35 cellular contexts compared by ENCODE assay signal in genomic region chr10:22494007-22494406, GRCh38.
A peak's percentile ranks its signal among the peaks of the same experiment; 100 is the strongest.
DNase-seq lines count a peak whose midpoint lies in the region; ATAC-seq, FAIRE-seq and TF ChIP-seq lines count a peak whose summit lies in the region.
"Had no signal": no experiment of that assay in that cellular context is flagged by ENCODE, and none has a peak within 500 bp of the region (broad histone marks: within the 10 kb centered on the region; RNA-seq: fewer than 3 reads in every experiment).

No MANE protein-coding gene starts in this region.

- H3K4me2 ChIP-seq in K562 (ENCODE audit: insufficient read depth, low read length): no peak overlapping the region
- H3K4me2 ChIP-seq: A549; BLaER1; BLaER1 treated with 17β-estradiol and CSF1 and Interleukin-3, amounts not matched to agents 10 nM and 100 nM had no signal

- TF ChIP-seq EP300 in K562 (IDR thresholded peaks at IDR 0.05; ENCODE audit: low read length) (no peak), esophagus muscularis mucosa (IDR thresholded peaks at IDR 0.05) (no peak)

- H3K27ac ChIP-seq in K562 (ENCODE audit: extremely low read depth, low read depth, low read length): no peak overlapping the region
- H3K27ac ChIP-seq in esophagus muscularis mucosa (replicated peaks in 1 of 4): no peak overlapping the region
- no peak overlapping the region for H3K27ac ChIP-seq in small intestine (ENCODE audit: low read depth in 1 of 2, low read length in 1 of 2)
- no peak overlapping the region for H3K27ac ChIP-seq in foreskin keratinocyte
- no peak overlapping the region for H3K27ac ChIP-seq in left lung
- H3K27ac ChIP-seq: 22Rv1; A549; BLaER1; BLaER1 treated with 17β-estradiol and CSF1 and Interleukin-3, amounts not matched to agents 10 nM and 100 nM; C4-2B had no signal

- TF ChIP-seq CTCF in K562 (IDR thresholded peaks at IDR 0.05 in 2 of 3, conservative IDR thresholded peaks at IDR 0.05 in 1 of 3; ENCODE audit: insufficient read depth in 2 of 3, low read depth in 1 of 3, low read length in 3 of 3): no peak
- TF ChIP-seq CTCF in esophagus muscularis mucosa (IDR thresholded peaks at IDR 0.05): no peak
- no peak for TF ChIP-seq CTCF in foreskin keratinocyte (conservative IDR thresholded peaks at IDR 0.05)
- no peak for TF ChIP-seq CTCF in left lung (IDR thresholded peaks at IDR 0.05)

- H2AFZ ChIP-seq in K562 (ENCODE audit: low read depth, low read length): 0 out of 2 replicates have a peak overlapping the region, but pooled peaks have one; percentile 51

- WGBS in K562 (ENCODE audit: insufficient coverage, low coverage, missing lambda C conversion rate): 19% methylated on average over 3 of the region's 3 CpGs
- WGBS in esophagus muscularis mucosa: 72% methylated on average over 3 of the region's 3 CpGs
- 14 to 50% (median 26%) methylated on average over 3 of the region's 3 CpGs for WGBS in small intestine, 3 donors

- H3K27me3 ChIP-seq in K562 (ENCODE audit: control insufficient read depth in 2 of 2, insufficient read depth in 2 of 2, low read length in 2 of 2) (peaks cover 0 to 4% of the 10 kb centered on the region in 2 experiments; a peak in 1 of 5 replicates), esophagus muscularis mucosa (no peaks in the 10 kb centered on the region), small intestine (ENCODE audit: control insufficient read depth in 2 of 2, insufficient read depth in 2 of 2, low read length in 2 of 2) (no peaks in the 10 kb centered on the region), foreskin keratinocyte (peaks cover 31% of the 10 kb centered on the region), left lung (no peaks in the 10 kb centered on the region)
- H3K27me3 ChIP-seq: BE2C; BLaER1; BLaER1 treated with 17β-estradiol and CSF1 and Interleukin-3, amounts not matched to agents 10 nM and 100 nM had no signal

- ATAC-seq in K562 (0 out of 3 replicates have a peak, but pooled peaks have one; percentile 30), foreskin keratinocyte (no peak), left lung (no peak)
- ATAC-seq: A549; CD8-positive, alpha-beta T cell had no signal

- no TSS peak for BruUV-seq in K562 (replicated peaks; lab: Mats Ljungman, UMichigan)

- no peak overlapping the region for H3K9ac ChIP-seq in K562 (ENCODE audit: insufficient read depth in 1 of 2, low read depth in 2 of 2, low read length in 2 of 2)
- H3K9ac ChIP-seq: BLaER1; BLaER1 treated with 17β-estradiol and CSF1 and Interleukin-3, amounts not matched to agents 10 nM and 100 nM had no signal

- H4K20me1 ChIP-seq in K562 (replicated peaks; ENCODE audit: control insufficient read depth, insufficient read depth, low read length): no peaks in the 10 kb centered on the region
- H4K20me1 ChIP-seq: BLaER1; BLaER1 treated with 17β-estradiol and CSF1 and Interleukin-3, amounts not matched to agents 10 nM and 100 nM had no signal

- no peak overlapping the region for H3K4me3 ChIP-seq in K562
- H3K4me3 ChIP-seq in esophagus muscularis mucosa: no peak overlapping the region
- H3K4me3 ChIP-seq in small intestine (ENCODE audit: low read depth in 1 of 2, low read length in 2 of 2): no peak overlapping the region
- no peak overlapping the region for H3K4me3 ChIP-seq in left lung
- H3K4me3 ChIP-seq: A549; BLaER1; BLaER1 treated with 17β-estradiol and CSF1 and Interleukin-3, amounts not matched to agents 10 nM and 100 nM had no signal

- H3K9me3 ChIP-seq in K562 (replicated peaks; ENCODE audit: control insufficient read depth, insufficient read depth, low read depth, low read length) (no peaks in the 10 kb centered on the region), esophagus muscularis mucosa (no peaks in the 10 kb centered on the region), small intestine (ENCODE audit: control insufficient read depth, low read depth) (no peaks in the 10 kb centered on the region), left lung (no peaks in the 10 kb centered on the region)
- H3K9me3 ChIP-seq: A549; BE2C; BLaER1; BLaER1 treated with 17β-estradiol and CSF1 and Interleukin-3, amounts not matched to agents 10 nM and 100 nM; Caco-2 had no signal

- POLR2A ChIA-PET in K562 (lab: Yijun Ruan, JAX): interaction anchor here (0.6 kb wide), 1 partner anchor 121 kb away, joined by 3 read pairs; no protein-coding TSS in a partner anchor

- H3K9me1 ChIP-seq in K562 (ENCODE audit: control insufficient read depth, insufficient read depth, low read length): no peaks in the 10 kb centered on the region

- intact Hi-C loops in K562 (cut with micrococcal nuclease): no loop called here
- intact Hi-C loops in esophagus muscularis mucosa (cut with DNase I): no loop called here
- intact Hi-C loops in left lung (cut with DNase I): no loop called here

- H3K36me3 ChIP-seq in K562 (ENCODE audit: control insufficient read depth, insufficient read depth, low read length) (no peaks in the 10 kb centered on the region), esophagus muscularis mucosa (no peaks in the 10 kb centered on the region), small intestine (ENCODE audit: control insufficient read depth in 2 of 2, insufficient read depth in 2 of 2, low read length in 2 of 2) (no peaks in the 10 kb centered on the region), left lung (no peaks in the 10 kb centered on the region)
- H3K36me3 ChIP-seq: BE2C; BLaER1; BLaER1 treated with 17β-estradiol and CSF1 and Interleukin-3, amounts not matched to agents 10 nM and 100 nM had no signal

- in situ Hi-C loops in K562 (cut with MboI): no loop called here

- no peak for TF ChIP-seq RAD21 in K562 (CRISPR knock-in tag; conservative IDR thresholded peaks at IDR 0.05 in 1 of 2, IDR thresholded peaks at IDR 0.05 in 1 of 2)

- CTCF ChIA-PET in K562 (lab: Yijun Ruan, JAX; ENCODE audit: low intra/inter-chr PET ratio): no interaction called here

- DNase-seq in K562 (ENCODE audit: extremely low read depth in 1 of 4, low spot score in 3 of 4) (peak in 1 of 4 experiments; percentile 33), erythroblast (lab: John Stamatoyannopoulos, UW) (peak; percentile 56 to 60), esophagus muscularis mucosa (ENCODE audit: extremely low spot score) (peak; percentile 39), small intestine (peak; percentile 64), mucosa of gallbladder (ENCODE audit: low spot score) (no peak), NCI-H510A (lab: John Stamatoyannopoulos, UW) (no peak), foreskin keratinocyte (no peak), left lung (no peak)
- DNase-seq: 8988T; ACHN; AML-193; BE2C; C1 segment of cervical spinal cord; Caco-2; Calu3; CD4-positive, alpha-beta memory T cell; CD4-positive, alpha-beta T cell; CD4-positive, CD25-positive, alpha-beta regulatory T cell; CD8-positive, alpha-beta memory T cell; CD8-positive, alpha-beta T cell; COR-L47; DMS 273 treated with DMSO at 0.1 percent for 48 hours; DMS153; DMS53; DMS79; DMS79 treated with DMSO at 0.1 percent for 48 hours; DND-41; EL had no signal

- no peak for TF ChIP-seq POLR2A in K562 (conservative IDR thresholded peaks at IDR 0.05)
- no peak for TF ChIP-seq POLR2A in erythroblast (IDR thresholded peaks at IDR 0.05; ENCODE audit: low read length)
- TF ChIP-seq POLR2A in esophagus muscularis mucosa (IDR thresholded peaks at IDR 0.05; ENCODE audit: low read depth): no peak

- no peak for FAIRE-seq in K562 (lab: Jason Lieb, UNC)
- FAIRE-seq in small intestine (lab: Jason Lieb, UNC): no peak
- FAIRE-seq: A204.1, A549, D721Med had no signal

- H3K79me2 ChIP-seq in K562 (ENCODE audit: control insufficient read depth, insufficient read depth, low read length): no peaks in the 10 kb centered on the region

- H3K4me1 ChIP-seq in K562 (replicated peaks in 1 of 2; ENCODE audit: control insufficient read depth in 2 of 2, insufficient read depth in 2 of 2, low read length in 2 of 2) (peaks cover 0 to 17% of the 10 kb centered on the region in 2 experiments; a peak in 2 of 5 replicates), esophagus muscularis mucosa (no peaks in the 10 kb centered on the region), small intestine (ENCODE audit: control insufficient read depth in 2 of 2, insufficient read depth in 1 of 2, low read depth in 1 of 2, low read length in 1 of 2) (peaks cover 0 to 9% of the 10 kb centered on the region in 2 donors), foreskin keratinocyte (no peaks in the 10 kb centered on the region), left lung (no peaks in the 10 kb centered on the region)
- H3K4me1 ChIP-seq: A549, BE2C had no signal

Comparison
In these comparisons a context has a peak if more than half of its experiments do, and no peak if none do; other contexts are left out.
1. DNase-seq: peak in erythroblast (2 of 2), esophagus muscularis mucosa (single experiment) and small intestine (single experiment); none in mucosa of gallbladder (single experiment), NCI-H510A (single experiment), foreskin keratinocyte (0 of 2) and left lung (0 of 2).